In genomic region chr12:55940065-55940732, GRCh38 we compare ENCODE assay signal across 8 cellular contexts. TPM values are rescaled to one million over a fixed set of nuclear protein-coding genes. Genes with fewer than 3 reads are reported as not detected.
A peak's percentile ranks its signal among the peaks of the same experiment; 100 is the strongest.
DNase-seq lines count a peak whose midpoint lies in the region; ATAC-seq and TF ChIP-seq lines count a peak whose summit lies in the region.

No MANE protein-coding gene starts in this region.

- peak overlapping the region in 4 of 7 donors; percentile 69 to 77 (median 72) for H3K27ac Mint-ChIP-seq in CD14-positive monocyte
- H3K27ac Mint-ChIP-seq in activated CD4-positive, alpha-beta T cell treated with anti-CD3 and anti-CD28 coated beads, Interleukin-2, amount 10 ng/mL, durations not matched to agents 24 days and 14 days: peak overlapping the region; percentile 76

- peaks cover 0 to 1% (median 0%) of the 10 kb centered on the region in 3 donors for H3K27me3 Mint-ChIP-seq in CD14-positive monocyte (ENCODE audit: low read depth in 3 of 3)
- H3K27me3 Mint-ChIP-seq in activated CD4-positive, alpha-beta T cell treated with anti-CD3 and anti-CD28 coated beads, Interleukin-2, amount 10 ng/mL, durations not matched to agents 24 days and 14 days: no peaks in the 10 kb centered on the region

- intact Hi-C loops in CD14-positive monocyte (cut with micrococcal nuclease) (loop anchor here in 1 of 2 donors (2.0 kb wide), 1 partner anchor 201 kb away; no protein-coding TSS in a partner anchor), lower leg skin (cut with DNase I; ENCODE audit: low total_unique reads) (loop anchor here (5.0 kb wide), 1 partner anchor 203 kb away; no protein-coding TSS in a partner anchor)
- intact Hi-C loops in activated CD4-positive, alpha-beta T cell treated with anti-CD3 and anti-CD28 coated beads, Interleukin-2, amount 10 ng/mL, durations not matched to agents 24 days and 14 days (cut with micrococcal nuclease): loop anchor here (1.0 kb wide), 3 partner anchors 10 to 202 kb away; partner anchors contain the start of gene ORMDL2

- WGBS in lower leg skin, 2 donors: 15% methylated on average over 18 of the region's 18 CpGs

- no peak overlapping the region for H3K4me3 ChIP-seq in lower leg skin (ENCODE audit: low read depth, poor library complexity, severe bottlenecking)

- H3K36me3 Mint-ChIP-seq in CD14-positive monocyte: peaks cover 86 to 89% of the 10 kb centered on the region in 2 donors
- H3K36me3 Mint-ChIP-seq in activated CD4-positive, alpha-beta T cell treated with anti-CD3 and anti-CD28 coated beads, Interleukin-2, amount 10 ng/mL, durations not matched to agents 24 days and 14 days (ENCODE audit: low read depth): peaks cover 92% of the 10 kb centered on the region

- no peak for TF ChIP-seq POLR2A in lower leg skin (IDR thresholded peaks at IDR 0.05)

- no peaks in the 10 kb centered on the region for H3K9me3 Mint-ChIP-seq in CD14-positive monocyte
- H3K9me3 Mint-ChIP-seq in activated CD4-positive, alpha-beta T cell treated with anti-CD3 and anti-CD28 coated beads, Interleukin-2, amount 10 ng/mL, durations not matched to agents 24 days and 14 days: no peaks in the 10 kb centered on the region

- no peak overlapping the region for H3K4me3 Mint-ChIP-seq in CD14-positive monocyte
- peak overlapping the region; percentile 60 for H3K4me3 Mint-ChIP-seq in activated CD4-positive, alpha-beta T cell treated with anti-CD3 and anti-CD28 coated beads, Interleukin-2, amount 10 ng/mL, durations not matched to agents 24 days and 14 days

- DNase-seq in CD14-positive monocyte (ENCODE audit: low spot score) (peak; percentile 81), NCI-H524 (lab: John Stamatoyannopoulos, UW) (peak; percentile 32 to 69), dermis blood vessel endothelial cell (peak; percentile 94), lower leg skin (ENCODE audit: low spot score in 2 of 2) (peak; percentile 85 to 97)
- DNase-seq in activated CD4-positive, alpha-beta T cell treated with anti-CD3 and anti-CD28 coated beads, Interleukin-2, amount 10 ng/mL, durations not matched to agents 24 days and 14 days: peak; percentile 95
- peak; percentile 70 to 80 (median 79) for DNase-seq in stimulated activated CD4-positive, alpha-beta T cell treated with anti-CD3 and anti-CD28 coated beads, TNF-alpha, amount 100 ng/mL, for 24 hours (ENCODE audit: low read depth in 3 of 3)

- ATAC-seq in GM19328 (IDR thresholded peaks at IDR 0.05; ENCODE audit: unreplicated experiment): peak; percentile 91
- ATAC-seq in HG03457 (IDR thresholded peaks at IDR 0.05; ENCODE audit: unreplicated experiment): peak; percentile 86

- peaks cover 15% of the 10 kb centered on the region for H3K4me1 Mint-ChIP-seq in CD14-positive monocyte
- H3K4me1 Mint-ChIP-seq in activated CD4-positive, alpha-beta T cell treated with anti-CD3 and anti-CD28 coated beads, Interleukin-2, amount 10 ng/mL, durations not matched to agents 24 days and 14 days: peaks cover 67% of the 10 kb centered on the region

- TF ChIP-seq CTCF in CD14-positive monocyte (IDR thresholded peaks at IDR 0.05): peak; percentile 86
- TF ChIP-seq CTCF in lower leg skin (IDR thresholded peaks at IDR 0.05): peak in 1 of 3 donors; percentile 84

RNA-seq across cellular contexts. Expression of gene DGKA, which starts 9.2 kb away (rescaled TPM):
- 10 to 100 TPM; 16.0 to 21.4 TPM for polyA plus RNA-seq in CD14-positive monocyte
- 355 and 365 TPM in 2 replicates for total RNA-seq in activated CD4-positive, alpha-beta T cell treated with anti-CD3 and anti-CD28 coated beads, Interleukin-2, amount 10 ng/mL, durations not matched to agents 24 days and 14 days
- total RNA-seq in dermis blood vessel endothelial cell (23.7 and 41.5 TPM in 2 replicates), lower leg skin (100 to 1,000 TPM; 139 to 354 (median 176) TPM)

RNA-seq across cellular contexts. Expression of gene PYM1, which starts 12.5 kb away (rescaled TPM):
- polyA plus RNA-seq in CD14-positive monocyte: 10 to 100 TPM; 39.5 to 47.1 TPM
- 34.8 and 35.6 TPM in 2 replicates for total RNA-seq in activated CD4-positive, alpha-beta T cell treated with anti-CD3 and anti-CD28 coated beads, Interleukin-2, amount 10 ng/mL, durations not matched to agents 24 days and 14 days
- 33.1 and 34.9 TPM in 2 replicates for total RNA-seq in dermis blood vessel endothelial cell
- 10 to 100 TPM; 46.8 to 63.7 (median 49.1) TPM for total RNA-seq in lower leg skin

RNA-seq across cellular contexts. Expression of gene PMEL, which starts 25.6 kb away (rescaled TPM):
- polyA plus RNA-seq in CD14-positive monocyte: under 1 TPM; 0.40 to 0.54 TPM
- not detected in 2 replicates for total RNA-seq in activated CD4-positive, alpha-beta T cell treated with anti-CD3 and anti-CD28 coated beads, Interleukin-2, amount 10 ng/mL, durations not matched to agents 24 days and 14 days
- total RNA-seq in dermis blood vessel endothelial cell (0.37 and 1.5 TPM in 2 replicates), lower leg skin (10 to 100 TPM; 17.2 to 49.3 (median 34.2) TPM)

RNA-seq across cellular contexts. Expression of gene CDK2, which starts 26.4 kb away (rescaled TPM):
- 1 to 10 TPM; 4.1 to 4.7 TPM for polyA plus RNA-seq in CD14-positive monocyte
- total RNA-seq in activated CD4-positive, alpha-beta T cell treated with anti-CD3 and anti-CD28 coated beads, Interleukin-2, amount 10 ng/mL, durations not matched to agents 24 days and 14 days: 108 and 110 TPM in 2 replicates
- total RNA-seq in dermis blood vessel endothelial cell (20.8 and 35.0 TPM in 2 replicates), lower leg skin (10 to 100 TPM; 18.3 to 25.2 (median 24.0) TPM)

RNA-seq across cellular contexts. Expression of gene RAB5B, which starts 33.7 kb away (rescaled TPM):
- 10 to 100 TPM; 48.5 to 63.0 TPM for polyA plus RNA-seq in CD14-positive monocyte
- total RNA-seq in activated CD4-positive, alpha-beta T cell treated with anti-CD3 and anti-CD28 coated beads, Interleukin-2, amount 10 ng/mL, durations not matched to agents 24 days and 14 days: 39.0 and 40.2 TPM in 2 replicates
- total RNA-seq in dermis blood vessel endothelial cell: 44.8 and 67.1 TPM in 2 replicates
- total RNA-seq in lower leg skin: 100 to 1,000 TPM in 3 of 4 donors, 10 to 100 TPM in 1; 96.9 to 141 (median 129) TPM
